ENCODE assay signal across 10 cellular contexts in genomic region chr6:30450548-30450907, GRCh38. TPM values are rescaled to one million over a fixed set of nuclear protein-coding genes. Genes with fewer than 3 reads are reported as not detected.
DNase-seq lines count a peak whose midpoint lies in the region; ATAC-seq, FAIRE-seq and TF ChIP-seq lines count a peak whose summit lies in the region.
"Had no signal": no experiment of that assay in that cellular context is flagged by ENCODE, and none has a peak within 500 bp of the region (broad histone marks: within the 10 kb centered on the region; RNA-seq: fewer than 3 reads in every experiment).

No MANE protein-coding gene starts in this region.

- H3K9me3 ChIP-seq in left ventricle myocardium inferior (replicated peaks) (no peaks in the 10 kb centered on the region), keratinocyte (ENCODE audit: control insufficient read depth, low read depth, low read length) (no peaks in the 10 kb centered on the region), thoracic aorta (no peaks in the 10 kb centered on the region), stomach (no peaks in the 10 kb centered on the region)
- H3K9me3 ChIP-seq: BE2C had no signal

- H3K36me3 Mint-ChIP-seq in T-cell, result no peaks in the 10 kb centered on the region

- no peak overlapping the region for H3K27ac ChIP-seq in left ventricle myocardium inferior (replicated peaks)
- H3K27ac ChIP-seq in keratinocyte (ENCODE audit: control insufficient read depth, insufficient read depth, low read length), result no peak overlapping the region
- H3K27ac ChIP-seq in thoracic aorta, result no peak overlapping the region
- no peak overlapping the region for H3K27ac ChIP-seq in stomach

- dilution Hi-C loops in keratinocyte (cut with MboI; ENCODE audit: extremely low pct_ligation_motif_present, low sequenced_read_pairs), result no loop called here

- POLR2A ChIA-PET in T-cell (lab: Charles Lee), result no interaction called here

- peaks cover 73 to 85% of the 10 kb centered on the region in 2 donors for H3K27me3 Mint-ChIP-seq in T-cell

- H3K4me1 ChIP-seq in left ventricle myocardium inferior (peaks cover 17% of the 10 kb centered on the region), keratinocyte (ENCODE audit: control insufficient read depth, extremely low read depth, insufficient read depth, low read length) (peaks cover 15% of the 10 kb centered on the region), thoracic aorta (ENCODE audit: control insufficient read depth in 1 of 2, low read depth in 2 of 2) (peaks cover 4 to 12% of the 10 kb centered on the region in 2 donors), stomach (peaks cover 16 to 31% (median 24%) of the 10 kb centered on the region in 4 donors)
- H3K4me1 ChIP-seq: BE2C had no signal

- H3K4me1 Mint-ChIP-seq in T-cell, result peaks cover 46 to 52% (median 49%) of the 10 kb centered on the region in 3 donors

- intact Hi-C loops in left ventricle myocardium inferior (cut with micrococcal nuclease), result no loop called here
- intact Hi-C loops in cardiac septum (cut with DNase I), result no loop called here
- intact Hi-C loops in stomach (cut with DNase I; ENCODE audit: low total_unique reads), result no loop called here

- TF ChIP-seq CTCF in left ventricle myocardium inferior (IDR thresholded peaks at IDR 0.05; ENCODE audit: borderline replicate concordance), result no peak
- TF ChIP-seq CTCF in keratinocyte (optimal IDR thresholded peaks at IDR 0.05 in 1 of 3, IDR thresholded peaks at IDR 0.05 in 1 of 3, conservative IDR thresholded peaks at IDR 0.05 in 1 of 3; ENCODE audit: extremely low read depth in 1 of 3, insufficient read depth in 2 of 3, low read length in 3 of 3), result no peak
- TF ChIP-seq CTCF in thoracic aorta (IDR thresholded peaks at IDR 0.05), result no peak
- no peak for TF ChIP-seq CTCF in stomach (IDR thresholded peaks at IDR 0.05)

- peak overlapping the region; percentile 39 for H3K4me3 ChIP-seq in left ventricle myocardium inferior
- H3K4me3 ChIP-seq in keratinocyte (ENCODE audit: control insufficient read depth in 2 of 3, extremely low read depth in 1 of 3, insufficient read depth in 2 of 3, low read depth in 1 of 3, low read length in 3 of 3), result peak overlapping the region in 1 of 3 experiments; percentile 58
- peak overlapping the region; percentile 55 for H3K4me3 ChIP-seq in thoracic aorta
- peak overlapping the region in 2 of 4 donors; percentile 19 to 32 for H3K4me3 ChIP-seq in stomach
- H3K4me3 ChIP-seq: lung had no signal

- no peak overlapping the region for H3K9ac ChIP-seq in keratinocyte (ENCODE audit: control insufficient read depth, extremely low read depth, insufficient read depth, low read length)

- H3K27me3 ChIP-seq in left ventricle myocardium inferior (ENCODE audit: low read depth) (peaks cover 97% of the 10 kb centered on the region), keratinocyte (ENCODE audit: control insufficient read depth, extremely low read depth, insufficient read depth, low read length) (peaks cover 89% of the 10 kb centered on the region), thoracic aorta (replicated peaks; ENCODE audit: insufficient read depth) (peaks cover 25% of the 10 kb centered on the region), stomach (peaks cover 13 to 96% (median 77%) of the 10 kb centered on the region in 3 donors)

- DNase-seq in left ventricle myocardium inferior (no peak), cardiac septum (ENCODE audit: low spot score) (no peak), T-cell (no peak), keratinocyte (ENCODE audit: low read depth, low spot score) (no peak), thoracic aorta (ENCODE audit: low spot score) (no peak), NOMO-1 (lab: John Stamatoyannopoulos, UW; ENCODE audit: unreplicated experiment in 2 of 2) (no peak), NCI-H345 (lab: John Stamatoyannopoulos, UW) (no peak), stomach (no peak)
- DNase-seq: BE2C had no signal

- H3K36me3 ChIP-seq in left ventricle myocardium inferior (no peaks in the 10 kb centered on the region), keratinocyte (ENCODE audit: control insufficient read depth in 2 of 2, extremely low read depth in 1 of 2, insufficient read depth in 2 of 2, low read length in 2 of 2) (no peaks in the 10 kb centered on the region), thoracic aorta (no peaks in the 10 kb centered on the region), stomach (no peaks in the 10 kb centered on the region)
- H3K36me3 ChIP-seq: BE2C had no signal

- H3K9me1 ChIP-seq in keratinocyte (ENCODE audit: control insufficient read depth, extremely low read depth, insufficient read depth, low read length), result no peaks in the 10 kb centered on the region

- WGBS in stomach, 5 donors, result 15 to 37% (median 23%) methylated on average over 9 of the region's 9 CpGs

- no peak overlapping the region for H2AFZ ChIP-seq in keratinocyte (ENCODE audit: control insufficient read depth, low read length)

- no peak for TF ChIP-seq EP300 in stomach (IDR thresholded peaks at IDR 0.05)

- CTCF ChIA-PET in T-cell (lab: Charles Lee), result interaction anchor here in 1 of 2 donors (0.7 to 1.4 kb wide), 6 partner anchors 11 to 637 kb away, joined by 3 to 7 read pairs (median 4); no protein-coding TSS in a partner anchor

- H3K27ac Mint-ChIP-seq in T-cell, result peak overlapping the region; percentile 12 to 64

- no peak for FAIRE-seq in keratinocyte (lab: Jason Lieb, UNC)

- ATAC-seq in T-cell (replicated peaks in 1 of 4) (peak; percentile 16 to 39 (median 26)), thoracic aorta (ENCODE audit: insufficient number of reproducible peaks, low FRiP score, low read depth) (no peak)

- no peak for TF ChIP-seq POLR2A in stomach (IDR thresholded peaks at IDR 0.05)

- no peaks in the 10 kb centered on the region for H3K79me2 ChIP-seq in keratinocyte (ENCODE audit: control insufficient read depth, insufficient read depth, low read length)

- H3K9me3 Mint-ChIP-seq in T-cell, result no peaks in the 10 kb centered on the region

- H3K4me2 ChIP-seq in keratinocyte (ENCODE audit: control insufficient read depth, extremely low read depth, insufficient read depth, low read depth, low read length), result peak overlapping the region; percentile 75

- H4K20me1 ChIP-seq in keratinocyte (ENCODE audit: control insufficient read depth, extremely low read depth, insufficient read depth, low read length), result peaks cover 2% of the 10 kb centered on the region

- peak overlapping the region; percentile 61 to 73 (median 69) for H3K4me3 Mint-ChIP-seq in T-cell

RNA-seq across cellular contexts. Expression of gene HLA-E, which starts 38.8 kb away (rescaled TPM):
- total RNA-seq in left ventricle myocardium inferior (142 TPM), cardiac septum (126 TPM), T-cell (1,000 to 10,000 TPM; 1,114 to 1,417 (median 1,253) TPM), thoracic aorta (100 to 1,000 TPM; 507 to 602 TPM), stomach (100 to 1,000 TPM; 182 to 566 (median 272) TPM)
- polyA plus RNA-seq in keratinocyte (108 to 177 TPM (median 123 TPM) in 3 replicates), stomach (100 to 1,000 TPM; 120 to 300 (median 121) TPM)
- polyA plus RNA-seq in keratinocyte (2011; ENCODE audit: low read depth), result 103 TPM
- polyA plus RNA-seq in keratinocyte (2011; cell fraction: cytosol; rRNA removed), result 77.7 and 98.8 TPM in 2 replicates
- 209 and 216 TPM in 2 replicates for polyA plus RNA-seq in keratinocyte (2011; cell fraction: nucleus; rRNA removed)
- 127 and 177 TPM in 2 replicates for polyA plus RNA-seq in keratinocyte (2012; ENCODE audit: low replicate concordance)
- 97.8 to 136 TPM (median 115 TPM) in 3 replicates for polyA minus RNA-seq in keratinocyte
- 130 TPM for polyA minus RNA-seq in keratinocyte (2011; cell fraction: cytosol; rRNA and poly(A)+ RNA removed)
- polyA minus RNA-seq in keratinocyte (2011; cell fraction: nucleus; rRNA and poly(A)+ RNA removed), result 141 and 156 TPM in 2 replicates
